ENCODE assay signal across 12 cellular contexts in the genomic region with DNA sequence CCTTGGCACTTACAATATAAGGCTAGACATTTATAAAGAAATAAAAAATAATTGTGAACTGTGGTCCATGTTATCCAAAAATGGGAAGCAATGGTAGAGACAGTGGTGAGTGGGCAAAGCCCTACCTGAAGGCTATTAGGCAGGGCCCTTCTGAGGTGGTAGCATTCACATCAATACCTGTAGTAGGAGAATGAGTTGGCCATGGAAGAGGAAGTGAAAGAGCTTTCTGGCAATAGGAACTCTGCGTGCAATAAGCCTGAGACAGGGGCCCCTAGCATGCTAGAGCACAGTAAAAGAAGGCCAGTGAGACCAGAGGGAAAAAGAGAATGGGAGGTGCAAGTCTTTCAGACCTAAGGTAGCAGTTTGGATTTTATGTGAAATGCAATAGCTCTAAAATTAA.
DNase-seq lines count a peak whose midpoint lies in the region; ATAC-seq lines count a peak whose summit lies in the region.
"Had no signal": no experiment of that assay in that cellular context is flagged by ENCODE, and none has a peak within 500 bp of the region (broad histone marks: within the 10 kb centered on the region; RNA-seq: fewer than 3 reads in every experiment).

No MANE protein-coding gene starts in this region.

- H3K4me1 Mint-ChIP-seq in stimulated activated memory B cell treated with anti-CD40 and anti-IgM and Interleukin-4, amounts not matched to agents 10 μg/mL and 1 μg/mL and 100 μg/mL, for 72 hours: no peaks in the 10 kb centered on the region
- H3K4me1 Mint-ChIP-seq: memory B cell had no signal

- H3K4me3 Mint-ChIP-seq in stimulated activated memory B cell treated with anti-CD40 and anti-IgM and Interleukin-4, amounts not matched to agents 10 μg/mL and 1 μg/mL and 100 μg/mL, for 72 hours: no peak overlapping the region
- H3K4me3 Mint-ChIP-seq: memory B cell had no signal

- H3K9me3 Mint-ChIP-seq in stimulated activated memory B cell treated with anti-CD40 and anti-IgM and Interleukin-4, amounts not matched to agents 10 μg/mL and 1 μg/mL and 100 μg/mL, for 72 hours: peaks cover 3% of the 10 kb centered on the region
- H3K9me3 Mint-ChIP-seq: memory B cell had no signal

- no peak overlapping the region for H3K27ac Mint-ChIP-seq in stimulated activated memory B cell treated with anti-CD40 and anti-IgM and Interleukin-4, amounts not matched to agents 10 μg/mL and 1 μg/mL and 100 μg/mL, for 72 hours
- H3K27ac Mint-ChIP-seq: memory B cell had no signal

- intact Hi-C loops in left cardiac atrium (cut with DNase I): no loop called here

- no peak for DNase-seq in SHP77 (lab: John Stamatoyannopoulos, UW)
- no peak for DNase-seq in left cardiac atrium
- no peak for DNase-seq in anterior cingulate cortex (lab: John Stamatoyannopoulos, UW)
- DNase-seq: activated CD8-positive, alpha-beta memory T cell treated with anti-CD3 and anti-CD28 coated beads, Interleukin-2, amount 50 U/mL, for 48 hours; effector memory CD4-positive, alpha-beta T cell; NCI-H1694 treated with DMSO at 0.1 percent for 48 hours; Peyer's patch had no signal

- peak; percentile 83 for ATAC-seq in GM19324 (IDR thresholded peaks at IDR 0.05; ENCODE audit: low FRiP score, unreplicated experiment)
- peak; percentile 87 for ATAC-seq in HG02610 (IDR thresholded peaks at IDR 0.05; ENCODE audit: unreplicated experiment)
- peak; percentile 97 for ATAC-seq in HG03378 (IDR thresholded peaks at IDR 0.05; ENCODE audit: unreplicated experiment)
- ATAC-seq in stimulated activated memory B cell treated with anti-CD40 and anti-IgM and Interleukin-4, amounts not matched to agents 10 μg/mL and 1 μg/mL and 100 μg/mL, for 72 hours: peak; percentile 72
- ATAC-seq in left cardiac atrium: no peak

- no peaks in the 10 kb centered on the region for H3K27me3 Mint-ChIP-seq in stimulated activated memory B cell treated with anti-CD40 and anti-IgM and Interleukin-4, amounts not matched to agents 10 μg/mL and 1 μg/mL and 100 μg/mL, for 72 hours
- H3K27me3 Mint-ChIP-seq: memory B cell had no signal

- H3K36me3 Mint-ChIP-seq in stimulated activated memory B cell treated with anti-CD40 and anti-IgM and Interleukin-4, amounts not matched to agents 10 μg/mL and 1 μg/mL and 100 μg/mL, for 72 hours: no peaks in the 10 kb centered on the region
- H3K36me3 Mint-ChIP-seq: memory B cell had no signal

Comparison
In these comparisons a context has a peak if more than half of its experiments do, and no peak if none do; other contexts are left out.
1. ATAC-seq: peak in GM19324 (single experiment), HG02610 (single experiment), HG03378 (single experiment) and stimulated activated memory B cell treated with anti-CD40 and anti-IgM and Interleukin-4, amounts not matched to agents 10 μg/mL and 1 μg/mL and 100 μg/mL, for 72 hours (single experiment); none in left cardiac atrium (0 of 2).